Comparison of ENCODE assay signal across 8 cellular contexts in the genomic region with DNA sequence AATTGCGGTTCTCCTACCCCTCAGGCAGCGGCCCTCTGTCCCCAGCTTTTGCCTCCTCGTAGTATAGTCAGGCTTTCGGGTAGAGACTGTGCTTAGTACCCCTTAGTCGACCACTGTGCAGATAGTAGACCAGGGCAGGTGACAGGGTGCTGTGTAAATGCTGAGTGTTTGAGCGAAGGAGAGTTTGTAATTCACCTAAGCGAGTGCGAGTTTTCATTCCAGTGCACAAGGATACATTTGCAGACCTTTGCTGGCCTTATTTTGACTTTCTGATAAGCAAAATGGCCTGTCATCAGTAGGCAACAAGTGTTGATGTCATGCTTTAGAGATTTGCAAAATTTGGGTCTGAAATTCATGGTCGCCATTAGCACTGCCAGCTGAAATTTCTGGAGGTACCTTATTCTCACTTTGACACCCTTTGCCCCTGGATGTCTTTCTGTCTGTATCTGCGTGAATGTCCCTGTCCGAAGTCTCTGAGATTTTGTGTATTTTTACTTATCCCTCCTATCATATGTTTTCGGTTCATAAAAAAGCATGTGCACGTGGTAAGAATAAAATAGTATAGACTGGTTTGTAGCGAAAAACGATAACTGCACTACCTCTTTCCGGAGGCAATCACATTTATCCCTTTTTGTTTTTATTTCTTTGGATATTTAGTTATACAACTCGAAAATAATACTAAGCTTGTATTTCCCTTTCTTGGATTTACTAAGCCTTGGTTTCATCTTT. TPM values are rescaled to one million over a fixed set of nuclear protein-coding genes. Genes with fewer than 3 reads are reported as not detected.
DNase-seq lines count a peak whose midpoint lies in the region; ATAC-seq and TF ChIP-seq lines count a peak whose summit lies in the region.

No MANE protein-coding gene starts in this region.

- H3K9me3 Mint-ChIP-seq in naive B cell: no peaks in the 10 kb centered on the region

- H3K4me1 ChIP-seq in HUES6 (ENCODE audit: control insufficient read depth, insufficient read depth, low read length) (peaks cover 6% of the 10 kb centered on the region; the same call in 1 of the 2 replicates), mammary epithelial cell (ENCODE audit: insufficient read depth, low read length) (peaks cover 17% of the 10 kb centered on the region)

- peak overlapping the region; percentile 91 for H3K4me2 ChIP-seq in mammary epithelial cell (ENCODE audit: insufficient read depth, low read depth, low read length)

- peaks cover 17% of the 10 kb centered on the region; the same call in 1 of the 2 replicates for H3K36me3 ChIP-seq in HUES6 (ENCODE audit: control insufficient read depth, insufficient read depth, low read length)
- no peaks in the 10 kb centered on the region for H3K36me3 ChIP-seq in mammary epithelial cell (ENCODE audit: insufficient read depth, low read length)

- H4K20me1 ChIP-seq in mammary epithelial cell (ENCODE audit: insufficient read depth, low read length): no peaks in the 10 kb centered on the region

- no peak for TF ChIP-seq CTCF in mammary epithelial cell (conservative IDR thresholded peaks at IDR 0.05 in 1 of 2, IDR thresholded peaks at IDR 0.05 in 1 of 2; ENCODE audit: extremely low read depth in 1 of 2, insufficient read depth in 1 of 2, low read depth in 1 of 2, low read length in 2 of 2)

- H3K27ac Mint-ChIP-seq in naive B cell: peak overlapping the region; percentile 66 to 97 (median 94)

- ATAC-seq in naive B cell (ENCODE audit: low read depth in 2 of 2) (no peak), GM18873 (IDR thresholded peaks at IDR 0.05; ENCODE audit: low FRiP score, unreplicated experiment) (no peak)

- DNase-seq in DMS 273 (lab: John Stamatoyannopoulos, UW; ENCODE audit: unreplicated experiment) (peak; percentile 64), DMS 273 treated with DMSO at 0.1 percent for 48 hours (lab: John Stamatoyannopoulos, UW) (no peak), mammary epithelial cell (no peak), naive B cell (no peak), NCI-H524 treated with DMSO at 0.1 percent for 48 hours (lab: John Stamatoyannopoulos, UW) (no peak), NCI-H82 treated with DMSO at 0.1 percent for 48 hours (lab: John Stamatoyannopoulos, UW; ENCODE audit: unreplicated experiment) (no peak)

- no peaks in the 10 kb centered on the region for H3K36me3 Mint-ChIP-seq in naive B cell

- dilution Hi-C loops in mammary epithelial cell (cut with HindIII; ENCODE audit: low sequenced_read_pairs): no loop called here

- H3K4me1 Mint-ChIP-seq in naive B cell: peaks cover 12 to 31% (median 23%) of the 10 kb centered on the region in 3 donors

- H3K27me3 ChIP-seq in HUES6 (ENCODE audit: control insufficient read depth, insufficient read depth, low read length) (no peaks in the 10 kb centered on the region), mammary epithelial cell (ENCODE audit: insufficient read depth, low read length) (no peaks in the 10 kb centered on the region)

- in situ Hi-C loops in mammary epithelial cell (cut with MboI; ENCODE audit: low sequenced_read_pairs in 2 of 2): loop anchor here (5.0 to 25.0 kb wide), 2 partner anchors 102 to 442 kb away; no protein-coding TSS in a partner anchor

- CTCF ChIA-PET in mammary epithelial cell (lab: Charles Lee; ENCODE audit: low non-redundant PET): interaction anchor here (0.5 to 0.7 kb wide), 5 partner anchors 30 to 243 kb away, joined by 3 to 9 read pairs (median 4); no protein-coding TSS in a partner anchor

- H3K4me3 Mint-ChIP-seq in naive B cell: peak overlapping the region; percentile 91 to 99 (median 96)

- peaks cover 4% of the 10 kb centered on the region; the same call in 1 of the 2 replicates for H3K9me3 ChIP-seq in HUES6 (ENCODE audit: control insufficient read depth, insufficient read depth, low read depth, low read length)
- H3K9me3 ChIP-seq in mammary epithelial cell (replicated peaks; ENCODE audit: insufficient read depth, low read length): no peaks in the 10 kb centered on the region

- no TSS peak for BruUV-seq in mammary epithelial cell (replicated peaks; lab: Mats Ljungman, UMichigan)

- peak overlapping the region; percentile 85 for H3K4me3 ChIP-seq in HUES6 (ENCODE audit: low read depth, low read length)
- peak overlapping the region; percentile 88 to 91 (median 91) for H3K4me3 ChIP-seq in mammary epithelial cell (replicated peaks in 1 of 3; ENCODE audit: insufficient read depth in 1 of 3, low read depth in 2 of 3, low read length in 3 of 3)

- H3K27me3 Mint-ChIP-seq in naive B cell: no peaks in the 10 kb centered on the region

- peak overlapping the region; percentile 99 for H2AFZ ChIP-seq in mammary epithelial cell (ENCODE audit: low read depth, low read length)

- H3K9ac ChIP-seq in HUES6 (ENCODE audit: low read length) (peak overlapping the region; percentile 99), mammary epithelial cell (ENCODE audit: insufficient read depth, low read length) (peak overlapping the region; percentile 88)

- WGBS in mammary epithelial cell (ENCODE audit: low coverage, missing lambda C conversion rate): 36% methylated on average over 17 of the region's 17 CpGs

- intact Hi-C loops in mammary epithelial cell (cut with micrococcal nuclease): loop anchor here (2.0 kb wide), 2 partner anchors 178 to 440 kb away; a partner anchor contains a TSS

- peaks cover 67% of the 10 kb centered on the region for H3K79me2 ChIP-seq in mammary epithelial cell (ENCODE audit: insufficient read depth, low read length)

- H3K27ac ChIP-seq in HUES6 (ENCODE audit: low read depth, low read length) (peak overlapping the region; percentile 98; the same call in 1 of the 2 replicates), mammary epithelial cell (ENCODE audit: insufficient read depth, low read depth, low read length) (peak overlapping the region; percentile 68)

RNA-seq across cellular contexts. Expression of a gene that starts 1.9 kb away (rescaled TPM):
- total RNA-seq in mammary epithelial cell: 10 to 100 TPM in 1 of 2 donors, 1 to 10 TPM in 1; 5.2 to 36.3 TPM
- 28.8 TPM for polyA plus RNA-seq in mammary epithelial cell
- polyA minus RNA-seq in mammary epithelial cell: 35.5 TPM
- polyA plus RNA-seq in naive B cell (ENCODE audit: low read depth in 6 of 6): 1 to 10 TPM; 1.3 to 9.2 (median 6.8) TPM
